ENCODE assay signal across 1 cellular context in genomic region chr22:30186535-30186934, GRCh38.
TF ChIP-seq lines count a peak whose summit lies in the region.

No MANE protein-coding gene starts in this region.

TF ChIP-seq in HepG2, 621 proteins besides CTCF, POLR2A, EP300 and RAD21 (continued from another document and continues in another):
- no peak for TF ChIP-seq GPBP1L1 (CRISPR knock-in tag; IDR thresholded peaks at IDR 0.05)
- TF ChIP-seq ZNF768 (CRISPR knock-in tag; IDR thresholded peaks at IDR 0.05), result no peak
- TF ChIP-seq SPEN (CRISPR knock-in tag; IDR thresholded peaks at IDR 0.05; ENCODE audit: low read depth), result no peak
- TF ChIP-seq TRIM22 (IDR thresholded peaks at IDR 0.05), result no peak
- TF ChIP-seq SP1 (IDR thresholded peaks at IDR 0.05), result no peak
- TF ChIP-seq SP1 (CRISPR knock-in tag; IDR thresholded peaks at IDR 0.05), result no peak
- no peak for TF ChIP-seq SOX6 (IDR thresholded peaks at IDR 0.05)
- no peak for TF ChIP-seq SOX6 (CRISPR knock-in tag; IDR thresholded peaks at IDR 0.05)
- TF ChIP-seq ZNF207 (IDR thresholded peaks at IDR 0.05; ENCODE audit: borderline replicate concordance), result no peak
- peak; percentile 40; the same call in 1 of the 2 replicates for TF ChIP-seq HOMEZ (CRISPR knock-in tag; IDR thresholded peaks at IDR 0.05; ENCODE audit: low read depth)
- no peak for TF ChIP-seq HBP1 (CRISPR knock-in tag; IDR thresholded peaks at IDR 0.05; ENCODE audit: low read depth)
- peak; percentile 37; the same call in 1 of the 2 replicates for TF ChIP-seq ATF1 (CRISPR knock-in tag; IDR thresholded peaks at IDR 0.05)
- no peak for TF ChIP-seq ZFP41 (CRISPR knock-in tag; IDR thresholded peaks at IDR 0.05; ENCODE audit: borderline replicate concordance)
- TF ChIP-seq NR0B2 (CRISPR knock-in tag; IDR thresholded peaks at IDR 0.05), result no peak
- TF ChIP-seq SRY (CRISPR knock-in tag; IDR thresholded peaks at IDR 0.05), result no peak
- TF ChIP-seq SP5 (CRISPR knock-in tag; IDR thresholded peaks at IDR 0.05; ENCODE audit: borderline replicate concordance, low read depth), result 0 out of 2 replicates have a peak, but pooled peaks have one; percentile 17
- TF ChIP-seq ZNF276 (CRISPR knock-in tag; IDR thresholded peaks at IDR 0.05; ENCODE audit: low read depth), result no peak
- TF ChIP-seq ZNF441 (CRISPR knock-in tag; IDR thresholded peaks at IDR 0.05; ENCODE audit: borderline replicate concordance), result no peak
- no peak for TF ChIP-seq ZNF33A (CRISPR knock-in tag; IDR thresholded peaks at IDR 0.05; ENCODE audit: borderline replicate concordance)
- TF ChIP-seq RORA (CRISPR knock-in tag; IDR thresholded peaks at IDR 0.05), result no peak
- no peak for TF ChIP-seq ZNF550 (CRISPR knock-in tag; IDR thresholded peaks at IDR 0.05; ENCODE audit: borderline replicate concordance)
- no peak for TF ChIP-seq KAT2B (IDR thresholded peaks at IDR 0.05; ENCODE audit: borderline replicate concordance, low read depth, low read length)
- TF ChIP-seq ZEB1 (IDR thresholded peaks at IDR 0.05; ENCODE audit: insufficient replicate concordance, low read depth), result no peak
- no peak for TF ChIP-seq ZNF780A (CRISPR knock-in tag; IDR thresholded peaks at IDR 0.05)
- no peak for TF ChIP-seq ZNF230 (CRISPR knock-in tag; IDR thresholded peaks at IDR 0.05)
- TF ChIP-seq CBFB (CRISPR knock-in tag; IDR thresholded peaks at IDR 0.05), result no peak
- TF ChIP-seq ZXDC (CRISPR knock-in tag; IDR thresholded peaks at IDR 0.05), result no peak
- TF ChIP-seq SNAPC4 (CRISPR knock-in tag; IDR thresholded peaks at IDR 0.05), result no peak
- no peak for TF ChIP-seq NCOR1 (IDR thresholded peaks at IDR 0.05; ENCODE audit: borderline replicate concordance, low read length)
- TF ChIP-seq ZC3H13 (CRISPR knock-in tag; IDR thresholded peaks at IDR 0.05), result no peak
- TF ChIP-seq NFIB (CRISPR knock-in tag; IDR thresholded peaks at IDR 0.05; ENCODE audit: borderline replicate concordance), result no peak
- TF ChIP-seq TP53 (CRISPR knock-in tag; conservative IDR thresholded peaks at IDR 0.05), result no peak
- TF ChIP-seq KDM5A (IDR thresholded peaks at IDR 0.05; ENCODE audit: borderline replicate concordance, low read length), result no peak
- TF ChIP-seq HCFC1 (IDR thresholded peaks at IDR 0.05; ENCODE audit: low read depth, low read length), result no peak
- no peak for TF ChIP-seq RERE (CRISPR knock-in tag; IDR thresholded peaks at IDR 0.05; ENCODE audit: low read depth)
- TF ChIP-seq ZNF329 (CRISPR knock-in tag; IDR thresholded peaks at IDR 0.05; ENCODE audit: low read depth), result no peak
- TF ChIP-seq ZIK1 (CRISPR knock-in tag; IDR thresholded peaks at IDR 0.05; ENCODE audit: borderline replicate concordance, low read depth), result no peak
- no peak for TF ChIP-seq MYPOP (CRISPR knock-in tag; IDR thresholded peaks at IDR 0.05)
